Comparison of ENCODE assay signal across 9 cellular contexts in genomic region chr6:16421462-16421960, GRCh38.
DNase-seq lines count a peak whose midpoint lies in the region; ATAC-seq lines count a peak whose summit lies in the region.
"Had no signal": no experiment of that assay in that cellular context is flagged by ENCODE, and none has a peak within 500 bp of the region (broad histone marks: within the 10 kb centered on the region; RNA-seq: fewer than 3 reads in every experiment).

No MANE protein-coding gene starts in this region.

- H3K9me3 Mint-ChIP-seq in activated CD8-positive, alpha-beta memory T cell treated with anti-CD3 and anti-CD28 coated beads, Interleukin-2, amount 10 ng/mL, durations not matched to agents 7 days and 5 days (ENCODE audit: low read depth): no peaks in the 10 kb centered on the region
- no peaks in the 10 kb centered on the region for H3K9me3 Mint-ChIP-seq in activated naive CD8-positive, alpha-beta T cell (ENCODE audit: low read depth)
- no peaks in the 10 kb centered on the region for H3K9me3 Mint-ChIP-seq in stimulated activated naive B cell treated with anti-CD40 and anti-IgM and Interleukin-4, amounts not matched to agents 10 μg/mL and 1 μg/mL and 100 μg/mL, for 72 hours

- ATAC-seq in activated CD8-positive, alpha-beta memory T cell treated with anti-CD3 and anti-CD28 coated beads, Interleukin-2, amount 10 ng/mL, durations not matched to agents 7 days and 5 days: peak; percentile 3
- peak; percentile 22 for ATAC-seq in HG03095 (IDR thresholded peaks at IDR 0.05; ENCODE audit: unreplicated experiment)
- peak; percentile 27 to 46 for ATAC-seq in stimulated activated naive B cell treated with anti-CD40 and anti-IgM and Interleukin-4, amounts not matched to agents 10 μg/mL and 1 μg/mL and 100 μg/mL, for 72 hours (replicated peaks)

- peak overlapping the region; percentile 52 for H3K4me3 Mint-ChIP-seq in activated CD8-positive, alpha-beta memory T cell treated with anti-CD3 and anti-CD28 coated beads, Interleukin-2, amount 10 ng/mL, durations not matched to agents 7 days and 5 days
- peak overlapping the region; percentile 80 for H3K4me3 Mint-ChIP-seq in activated naive CD8-positive, alpha-beta T cell
- peak overlapping the region; percentile 22 to 60 for H3K4me3 Mint-ChIP-seq in stimulated activated naive B cell treated with anti-CD40 and anti-IgM and Interleukin-4, amounts not matched to agents 10 μg/mL and 1 μg/mL and 100 μg/mL, for 72 hours

- intact Hi-C loops in cardiac septum (cut with DNase I): no loop called here

- H3K36me3 Mint-ChIP-seq in activated CD8-positive, alpha-beta memory T cell treated with anti-CD3 and anti-CD28 coated beads, Interleukin-2, amount 10 ng/mL, durations not matched to agents 7 days and 5 days: peaks cover 5% of the 10 kb centered on the region
- peaks cover 9% of the 10 kb centered on the region for H3K36me3 Mint-ChIP-seq in activated naive CD8-positive, alpha-beta T cell
- H3K36me3 Mint-ChIP-seq in stimulated activated naive B cell treated with anti-CD40 and anti-IgM and Interleukin-4, amounts not matched to agents 10 μg/mL and 1 μg/mL and 100 μg/mL, for 72 hours: peaks cover 17 to 23% of the 10 kb centered on the region in 2 donors

- H3K27ac Mint-ChIP-seq in activated CD8-positive, alpha-beta memory T cell treated with anti-CD3 and anti-CD28 coated beads, Interleukin-2, amount 10 ng/mL, durations not matched to agents 7 days and 5 days: peak overlapping the region; percentile 98
- H3K27ac Mint-ChIP-seq in activated naive CD8-positive, alpha-beta T cell: peak overlapping the region; percentile 96
- H3K27ac Mint-ChIP-seq in stimulated activated naive B cell treated with anti-CD40 and anti-IgM and Interleukin-4, amounts not matched to agents 10 μg/mL and 1 μg/mL and 100 μg/mL, for 72 hours: peak overlapping the region; percentile 93

- H3K4me1 Mint-ChIP-seq in activated CD8-positive, alpha-beta memory T cell treated with anti-CD3 and anti-CD28 coated beads, Interleukin-2, amount 10 ng/mL, durations not matched to agents 7 days and 5 days: peaks cover 55% of the 10 kb centered on the region
- peaks cover 41% of the 10 kb centered on the region for H3K4me1 Mint-ChIP-seq in activated naive CD8-positive, alpha-beta T cell (ENCODE audit: low read depth)
- H3K4me1 Mint-ChIP-seq in stimulated activated naive B cell treated with anti-CD40 and anti-IgM and Interleukin-4, amounts not matched to agents 10 μg/mL and 1 μg/mL and 100 μg/mL, for 72 hours: peaks cover 17 to 42% of the 10 kb centered on the region in 2 donors

- no peak for DNase-seq in activated CD8-positive, alpha-beta memory T cell treated with anti-CD3 and anti-CD28 coated beads, Interleukin-2, amount 10 ng/mL, durations not matched to agents 7 days and 5 days
- DNase-seq in activated CD8-positive, alpha-beta memory T cell treated with anti-CD3 and anti-CD28 coated beads, Interleukin-2, amount 50 U/mL, for 4 hours: no peak
- DNase-seq in stimulated activated naive B cell treated with anti-CD40 and anti-IgM and Interleukin-4, amounts not matched to agents 10 μg/mL and 1 μg/mL and 100 μg/mL, for 72 hours: no peak
- DNase-seq in SKM-1 treated with dmso at 0.1 percent for 144 hours (lab: John Stamatoyannopoulos, UW; ENCODE audit: unreplicated experiment) (no peak), cardiac septum (ENCODE audit: low spot score) (no peak), NCI-H2107 (lab: John Stamatoyannopoulos, UW) (no peak)
- DNase-seq: mammary epithelial cell had no signal

- no peaks in the 10 kb centered on the region for H3K27me3 Mint-ChIP-seq in activated CD8-positive, alpha-beta memory T cell treated with anti-CD3 and anti-CD28 coated beads, Interleukin-2, amount 10 ng/mL, durations not matched to agents 7 days and 5 days
- no peaks in the 10 kb centered on the region for H3K27me3 Mint-ChIP-seq in activated naive CD8-positive, alpha-beta T cell
- H3K27me3 Mint-ChIP-seq in stimulated activated naive B cell treated with anti-CD40 and anti-IgM and Interleukin-4, amounts not matched to agents 10 μg/mL and 1 μg/mL and 100 μg/mL, for 72 hours: no peaks in the 10 kb centered on the region

- CTCF ChIA-PET in activated CD8-positive, alpha-beta memory T cell treated with anti-CD3 and anti-CD28 coated beads, Interleukin-2, amount 10 ng/mL, durations not matched to agents 7 days and 5 days (lab: Charles Lee): interaction anchor here (0.6 to 3.0 kb wide), 11 partner anchors 11 to 342 kb away, joined by 3 to 21 read pairs (median 5); partner anchors contain the start of gene ATXN1
